12 cellular contexts compared by ENCODE assay signal in the genomic region with DNA sequence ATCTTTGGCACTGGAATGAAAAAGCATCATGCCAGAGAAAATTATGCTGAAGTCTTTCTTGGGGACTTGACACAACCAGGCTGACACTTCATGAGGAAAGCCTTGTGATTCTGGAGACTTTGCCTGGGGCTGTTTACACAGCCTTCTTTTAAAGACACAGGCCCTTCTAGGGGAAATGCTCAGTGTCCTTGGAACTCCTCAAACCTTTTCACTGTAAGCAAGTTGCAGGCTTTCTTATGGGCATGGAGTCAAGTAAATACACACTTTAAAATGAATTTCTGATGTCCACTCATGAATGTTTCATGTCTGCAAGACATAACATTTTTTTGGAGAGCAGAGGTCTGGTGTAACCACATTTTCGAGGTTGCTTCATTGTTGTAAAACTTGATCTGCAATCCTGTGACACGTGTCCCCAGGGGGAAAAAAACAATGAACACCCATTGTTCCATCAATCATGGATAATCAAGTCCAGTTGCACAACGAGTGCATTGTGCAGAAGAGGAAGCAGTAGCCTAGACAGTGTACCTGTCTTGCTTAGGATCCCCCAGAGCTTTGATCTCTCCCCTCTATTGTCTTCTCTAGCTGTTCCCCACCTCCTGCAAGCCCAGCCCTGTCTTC.
A peak's percentile ranks its signal among the peaks of the same experiment; 100 is the strongest.
DNase-seq lines count a peak whose midpoint lies in the region; ATAC-seq, FAIRE-seq and TF ChIP-seq lines count a peak whose summit lies in the region.
"Had no signal": no experiment of that assay in that cellular context is flagged by ENCODE, and none has a peak within 500 bp of the region (broad histone marks: within the 10 kb centered on the region; RNA-seq: fewer than 3 reads in every experiment).

No MANE protein-coding gene starts in this region.

- no peak overlapping the region for H3K4me3 Mint-ChIP-seq in stimulated activated naive CD8-positive, alpha-beta T cell treated with anti-CD3 and anti-CD28 coated beads, Interleukin-15, amount 100 ng/mL, for 72 hours

- H3K4me1 ChIP-seq in keratinocyte (ENCODE audit: control insufficient read depth, extremely low read depth, insufficient read depth, low read length) = peaks cover 13% of the 10 kb centered on the region

- no peaks in the 10 kb centered on the region for H3K9me1 ChIP-seq in keratinocyte (ENCODE audit: control insufficient read depth, extremely low read depth, insufficient read depth, low read length)

- no peaks in the 10 kb centered on the region for H3K79me2 ChIP-seq in keratinocyte (ENCODE audit: control insufficient read depth, insufficient read depth, low read length)

- no peak overlapping the region for H3K27ac Mint-ChIP-seq in stimulated activated naive CD8-positive, alpha-beta T cell treated with anti-CD3 and anti-CD28 coated beads, Interleukin-15, amount 100 ng/mL, for 72 hours

- H3K4me3 ChIP-seq in LNCaP clone FGC (ENCODE audit: low read depth, low read length) = no peak overlapping the region
- no peak overlapping the region for H3K4me3 ChIP-seq in bronchial epithelial cell (ENCODE audit: low read depth, low read length)
- H3K4me3 ChIP-seq in keratinocyte (ENCODE audit: control insufficient read depth in 2 of 3, extremely low read depth in 1 of 3, insufficient read depth in 2 of 3, low read depth in 1 of 3, low read length in 3 of 3) = no peak overlapping the region

- H3K4me1 Mint-ChIP-seq in stimulated activated naive CD8-positive, alpha-beta T cell treated with anti-CD3 and anti-CD28 coated beads, Interleukin-15, amount 100 ng/mL, for 72 hours = no peaks in the 10 kb centered on the region

- H3K9me3 ChIP-seq in keratinocyte (ENCODE audit: control insufficient read depth, low read depth, low read length) = peaks cover 4% of the 10 kb centered on the region

- ATAC-seq in stimulated activated naive CD8-positive, alpha-beta T cell treated with anti-CD3 and anti-CD28 coated beads, Interleukin-15, amount 100 ng/mL, for 72 hours = no peak
- ATAC-seq in HG03571 (IDR thresholded peaks at IDR 0.05; ENCODE audit: unreplicated experiment) = no peak
- ATAC-seq in GM18867 (IDR thresholded peaks at IDR 0.05; ENCODE audit: unreplicated experiment) = no peak

- no peak overlapping the region for H3K9ac ChIP-seq in keratinocyte (ENCODE audit: control insufficient read depth, extremely low read depth, insufficient read depth, low read length)

- dilution Hi-C loops in keratinocyte (cut with MboI; ENCODE audit: extremely low pct_ligation_motif_present, low sequenced_read_pairs) = no loop called here

- H4K20me1 ChIP-seq in keratinocyte (ENCODE audit: control insufficient read depth, extremely low read depth, insufficient read depth, low read length) = no peaks in the 10 kb centered on the region

- H3K9me3 Mint-ChIP-seq in stimulated activated naive CD8-positive, alpha-beta T cell treated with anti-CD3 and anti-CD28 coated beads, Interleukin-15, amount 100 ng/mL, for 72 hours = peaks cover 11 to 35% of the 10 kb centered on the region in 2 donors

- TF ChIP-seq CTCF in LNCaP clone FGC (IDR thresholded peaks at IDR 0.05; ENCODE audit: control insufficient read depth, extremely low read depth, insufficient read depth) = no peak
- TF ChIP-seq CTCF in bronchial epithelial cell (IDR thresholded peaks at IDR 0.05; ENCODE audit: insufficient read depth, low read length, severe bottlenecking) = no peak
- TF ChIP-seq CTCF in keratinocyte (optimal IDR thresholded peaks at IDR 0.05 in 1 of 3, IDR thresholded peaks at IDR 0.05 in 1 of 3, conservative IDR thresholded peaks at IDR 0.05 in 1 of 3; ENCODE audit: extremely low read depth in 1 of 3, insufficient read depth in 2 of 3, low read length in 3 of 3) = no peak

- DNase-seq in AG08395 (ENCODE audit: low spot score) = peak; percentile 42
- DNase-seq in LNCaP clone FGC (ENCODE audit: low read depth) = peak; percentile 53
- peak; percentile 72 for DNase-seq in bronchial epithelial cell (ENCODE audit: low read depth)
- DNase-seq in keratinocyte (ENCODE audit: low read depth, low spot score) = peak; percentile 60
- DNase-seq in stimulated activated naive CD8-positive, alpha-beta T cell treated with anti-CD3 and anti-CD28 coated beads, Interleukin-15, amount 100 ng/mL, for 72 hours = no peak
- DNase-seq in NCI-H1092 treated with DMSO at 0.1 percent for 48 hours (lab: John Stamatoyannopoulos, UW) = no peak
- DNase-seq: activated CD4-positive, alpha-beta T cell treated with anti-CD3 and anti-CD28 coated beads for 1 hour; activated gamma-delta T cell; cortex of kidney; stimulated activated naive CD4-positive, alpha-beta T cell had no signal

- H3K36me3 ChIP-seq in bronchial epithelial cell (ENCODE audit: control insufficient read depth, insufficient read depth, low read length) (no peaks in the 10 kb centered on the region), keratinocyte (ENCODE audit: control insufficient read depth in 2 of 2, extremely low read depth in 1 of 2, insufficient read depth in 2 of 2, low read length in 2 of 2) (no peaks in the 10 kb centered on the region)

- no peaks in the 10 kb centered on the region for H3K27me3 ChIP-seq in bronchial epithelial cell (ENCODE audit: control insufficient read depth, insufficient read depth, low read length)
- H3K27me3 ChIP-seq in keratinocyte (ENCODE audit: control insufficient read depth, extremely low read depth, insufficient read depth, low read length) = no peaks in the 10 kb centered on the region

- no peak overlapping the region for H2AFZ ChIP-seq in keratinocyte (ENCODE audit: control insufficient read depth, low read length)

- FAIRE-seq in bronchial epithelial cell (lab: Jason Lieb, UNC) (peak; percentile 7), keratinocyte (lab: Jason Lieb, UNC) (peak; percentile 81)

- H3K27me3 Mint-ChIP-seq in stimulated activated naive CD8-positive, alpha-beta T cell treated with anti-CD3 and anti-CD28 coated beads, Interleukin-15, amount 100 ng/mL, for 72 hours = no peaks in the 10 kb centered on the region

- H3K27ac ChIP-seq in keratinocyte (ENCODE audit: control insufficient read depth, insufficient read depth, low read length) = no peak overlapping the region

- peak overlapping the region; percentile 34 for H3K4me2 ChIP-seq in keratinocyte (ENCODE audit: control insufficient read depth, extremely low read depth, insufficient read depth, low read depth, low read length)

Comparison
In these comparisons a context has a peak if more than half of its experiments do, and no peak if none do; other contexts are left out.
1. DNase-seq: peak in AG08395 (single experiment), LNCaP clone FGC (single experiment), bronchial epithelial cell (single experiment) and keratinocyte (single experiment); none in stimulated activated naive CD8-positive, alpha-beta T cell treated with anti-CD3 and anti-CD28 coated beads, Interleukin-15, amount 100 ng/mL, for 72 hours (0 of 2) and NCI-H1092 treated with DMSO at 0.1 percent for 48 hours (single experiment).